Comparison of ENCODE assay signal across 21 cellular contexts in the genomic region with DNA sequence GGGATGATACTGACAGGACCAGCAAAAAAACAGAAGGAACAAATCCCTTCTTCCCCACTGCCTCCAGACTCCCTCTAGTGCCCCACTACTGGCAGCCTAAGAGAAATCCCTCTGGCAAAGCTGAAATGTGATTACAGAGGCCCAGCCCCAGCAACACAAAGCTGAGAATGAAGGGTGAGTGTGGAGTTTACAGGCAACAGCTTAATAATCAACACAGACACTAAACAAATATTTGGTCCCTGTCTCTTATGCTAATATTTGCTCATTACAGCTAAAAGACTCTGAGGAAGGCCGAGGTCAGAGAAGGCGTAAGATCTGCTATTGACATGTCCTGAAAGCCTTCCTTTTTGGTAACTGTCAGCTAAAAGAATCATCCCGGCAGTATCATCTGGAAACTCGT.
DNase-seq lines count a peak whose midpoint lies in the region; ATAC-seq and TF ChIP-seq lines count a peak whose summit lies in the region.
"Had no signal": no experiment of that assay in that cellular context is flagged by ENCODE, and none has a peak within 500 bp of the region (broad histone marks: within the 10 kb centered on the region; RNA-seq: fewer than 3 reads in every experiment).

No MANE protein-coding gene starts in this region.

- no peaks in the 10 kb centered on the region for H3K36me3 ChIP-seq in IMR-90 (ENCODE audit: control insufficient read depth, insufficient read depth, low read length)
- no peaks in the 10 kb centered on the region for H3K36me3 ChIP-seq in endodermal cell (ENCODE audit: control insufficient read depth, insufficient read depth, low read length)
- no peaks in the 10 kb centered on the region for H3K36me3 ChIP-seq in mesenchymal stem cell (ENCODE audit: control insufficient read depth in 1 of 2, insufficient read depth in 2 of 2, low read depth in 1 of 2, low read length in 2 of 2)
- H3K36me3 ChIP-seq: esophagus squamous epithelium, sigmoid colon, tibial nerve, WERI-Rb-1 had no signal

- CTCF ChIA-PET in IMR-90 (lab: Yijun Ruan, JAX) = no interaction called here

- no peak for TF ChIP-seq RAD21 in IMR-90 (IDR thresholded peaks at IDR 0.05; ENCODE audit: low read length)

- peak overlapping the region; percentile 66; the same call in 2 of the 3 replicates for H2BK15ac ChIP-seq in IMR-90 (ENCODE audit: low read depth, low read length)
- no peak overlapping the region for H2BK15ac ChIP-seq in mesenchymal stem cell (ENCODE audit: low read depth, poor library complexity, severe bottlenecking)

- H3K23ac ChIP-seq in IMR-90 (ENCODE audit: low read depth, low read length) = no peak overlapping the region
- no peak overlapping the region for H3K23ac ChIP-seq in mesenchymal stem cell (ENCODE audit: low read length in 2 of 2)

- no peak for TF ChIP-seq CTCF in IMR-90 (conservative IDR thresholded peaks at IDR 0.05; ENCODE audit: low read depth, low read length)
- TF ChIP-seq CTCF in endodermal cell (conservative IDR thresholded peaks at IDR 0.05) = peak; percentile 39

- H3K4me1 Mint-ChIP-seq in endodermal cell = peaks cover 5% of the 10 kb centered on the region
- H3K4me1 Mint-ChIP-seq: naive B cell had no signal

- no peak overlapping the region for H2AFZ ChIP-seq in IMR-90 (replicated peaks; ENCODE audit: low read length, poor library complexity)
- no peak overlapping the region for H2AFZ ChIP-seq in mesenchymal stem cell (ENCODE audit: low read depth, low read length)

- TF ChIP-seq POLR2A in IMR-90 (IDR thresholded peaks at IDR 0.05; ENCODE audit: low read depth, low read length) = no peak

- H4K91ac ChIP-seq in IMR-90 (ENCODE audit: insufficient read depth, low read depth, low read length) (peak overlapping the region; percentile 66), mesenchymal stem cell (ENCODE audit: low read length) (peak overlapping the region; percentile 29)

- H3K14ac ChIP-seq in IMR-90 (replicated peaks; ENCODE audit: low read depth, low read length) (0 out of 2 replicates have a peak overlapping the region, but pooled peaks have one; percentile 16), mesenchymal stem cell (ENCODE audit: low read length in 2 of 2) (no peak overlapping the region)

- no peak overlapping the region for H2BK5ac ChIP-seq in IMR-90 (ENCODE audit: low read depth, low read length, poor library complexity, severe bottlenecking)
- no peak overlapping the region for H2BK5ac ChIP-seq in mesenchymal stem cell (ENCODE audit: low read depth, low read length, poor library complexity, severe bottlenecking)

- intact Hi-C loops in IMR-90 (cut with micrococcal nuclease) = no loop called here

- no peak overlapping the region for H3K9ac ChIP-seq in IMR-90 (ENCODE audit: low read depth, low read length)
- no peak overlapping the region for H3K9ac ChIP-seq in endodermal cell (ENCODE audit: extremely low read depth, low read length, poor library complexity, severe bottlenecking)
- no peak overlapping the region for H3K9ac ChIP-seq in mesenchymal stem cell (ENCODE audit: low read length)

- no peak overlapping the region for H4K5ac ChIP-seq in IMR-90 (ENCODE audit: low read depth, low read length)

- H3K9me3 Mint-ChIP-seq in endodermal cell = peaks cover 16% of the 10 kb centered on the region
- H3K9me3 Mint-ChIP-seq: activated CD4-positive, alpha-beta memory T cell treated with anti-CD3 and anti-CD28 coated beads for 36 hours had no signal

- ATAC-seq in IMR-90 (ENCODE audit: low read depth) (no peak), GM21367 (IDR thresholded peaks at IDR 0.05; ENCODE audit: unreplicated experiment) (no peak), HG03135 (IDR thresholded peaks at IDR 0.05; ENCODE audit: unreplicated experiment) (no peak)

- H3K4ac ChIP-seq in IMR-90 (ENCODE audit: low read depth, low read length) (0 out of 2 replicates have a peak overlapping the region, but pooled peaks have one; percentile 9), mesenchymal stem cell (ENCODE audit: low read depth in 1 of 2, low read length in 2 of 2) (peak overlapping the region in 1 of 2 experiments; percentile 27)

- H2BK12ac ChIP-seq in mesenchymal stem cell (ENCODE audit: low read length in 2 of 2) = peak overlapping the region in 1 of 2 experiments; percentile 59

- no peaks in the 10 kb centered on the region for H3K79me1 ChIP-seq in IMR-90 (ENCODE audit: low read depth in 1 of 2, low read length in 2 of 2)
- H3K79me1 ChIP-seq in mesenchymal stem cell (replicated peaks; ENCODE audit: low read length, poor library complexity, severe bottlenecking) = no peaks in the 10 kb centered on the region

- H2BK120ac ChIP-seq in IMR-90 (ENCODE audit: low read depth, low read length) (peak overlapping the region; percentile 52), mesenchymal stem cell (ENCODE audit: low read depth, low read length) (no peak overlapping the region)

- no peaks in the 10 kb centered on the region for H3K36me3 Mint-ChIP-seq in endodermal cell (ENCODE audit: low read depth)
- H3K36me3 Mint-ChIP-seq: activated CD4-positive, alpha-beta memory T cell treated with anti-CD3 and anti-CD28 coated beads for 36 hours; naive B cell had no signal

- no peaks in the 10 kb centered on the region for H3K27me3 Mint-ChIP-seq in endodermal cell (ENCODE audit: insufficient read depth)

- no peak overlapping the region for H3K56ac ChIP-seq in IMR-90 (ENCODE audit: extremely low read depth, insufficient read depth, low read length)

- H4K8ac ChIP-seq in IMR-90 (ENCODE audit: low read depth in 2 of 2, low read length in 2 of 2) = peak overlapping the region in 1 of 2 experiments; percentile 38; a peak in 1 of 4 replicates
- no peak overlapping the region for H4K8ac ChIP-seq in mesenchymal stem cell (ENCODE audit: low read length)

- H3K4me2 ChIP-seq in IMR-90 (ENCODE audit: low read depth, low read length) = no peak overlapping the region
- H3K4me2 ChIP-seq in mesenchymal stem cell (ENCODE audit: low read length, poor library complexity, severe bottlenecking) = no peak overlapping the region

- H3K4me3 Mint-ChIP-seq in endodermal cell = no peak overlapping the region
- H3K4me3 Mint-ChIP-seq: activated CD4-positive, alpha-beta memory T cell treated with anti-CD3 and anti-CD28 coated beads for 36 hours; naive B cell had no signal

- H3K27me3 ChIP-seq in IMR-90 (ENCODE audit: control insufficient read depth, insufficient read depth, low read length) (no peaks in the 10 kb centered on the region), endodermal cell (ENCODE audit: control insufficient read depth, insufficient read depth, low read length, poor library complexity, severe bottlenecking) (no peaks in the 10 kb centered on the region), mesenchymal stem cell (ENCODE audit: control insufficient read depth in 1 of 2, insufficient read depth in 1 of 2, low read length in 2 of 2) (no peaks in the 10 kb centered on the region)
- H3K27me3 ChIP-seq: esophagus squamous epithelium, sigmoid colon, tibial nerve had no signal

- H2BK20ac ChIP-seq in IMR-90 (ENCODE audit: low read depth, low read length) = peak overlapping the region; percentile 67; the same call in 1 of the 2 replicates

- H4K20me1 ChIP-seq in IMR-90 (ENCODE audit: insufficient read depth, low read length) = no peaks in the 10 kb centered on the region

- H3K9me3 ChIP-seq in IMR-90 (ENCODE audit: control insufficient read depth, insufficient read depth, low read length) = no peaks in the 10 kb centered on the region
- peaks cover 19% of the 10 kb centered on the region for H3K9me3 ChIP-seq in endodermal cell (ENCODE audit: control insufficient read depth, low read length)
- H3K9me3 ChIP-seq in mesenchymal stem cell (ENCODE audit: control insufficient read depth, low read length) = no peaks in the 10 kb centered on the region
- H3K9me3 ChIP-seq: esophagus squamous epithelium, sigmoid colon had no signal

- no peak overlapping the region for H2AK9ac ChIP-seq in IMR-90 (replicated peaks; ENCODE audit: low read depth, low read length, poor library complexity)

- BruUV-seq in IMR-90 (replicated peaks; lab: Mats Ljungman, UMichigan) = no TSS peak

- H3K4me3 ChIP-seq in IMR-90 (ENCODE audit: insufficient read depth, low read depth, low read length) (no peak overlapping the region), endodermal cell (ENCODE audit: low read length) (no peak overlapping the region), mesenchymal stem cell (ENCODE audit: insufficient read depth in 1 of 2, low read depth in 1 of 2, low read length in 2 of 2) (no peak overlapping the region)
- H3K4me3 ChIP-seq: esophagus squamous epithelium, sigmoid colon, tibial nerve had no signal

- peak overlapping the region; percentile 21; the same call in 1 of the 2 replicates for H2AK5ac ChIP-seq in IMR-90 (ENCODE audit: low read depth, low read length)
- H2AK5ac ChIP-seq in mesenchymal stem cell (ENCODE audit: low read length, severe bottlenecking) = peak overlapping the region; percentile 28

- peaks cover 16% of the 10 kb centered on the region for H3K9me1 ChIP-seq in IMR-90 (ENCODE audit: insufficient read depth, low read length)

- WGBS in IMR-90 (ENCODE audit: extremely low coverage in 2 of 2, insufficient read length in 1 of 2), 2 experiments = 83% methylated on average over 3 of the region's 4 CpGs; no CpG with 5 or more reads in 1 of the 2 experiments
- 80 to 90% methylated on average over 4 of the region's 4 CpGs for WGBS in endodermal cell (ENCODE audit: insufficient coverage in 1 of 2, insufficient read length in 1 of 2), 2 experiments
- WGBS in mesenchymal stem cell = over 99% methylated on average over 4 of the region's 4 CpGs

- in situ Hi-C loops in IMR-90 (cut with MboI; ENCODE audit: low sequenced_read_pairs) = no loop called here

- dilution Hi-C loops in IMR-90 (cut with HindIII; ENCODE audit: low sequenced_read_pairs, unreplicated experiment) = no loop called here

- H3K27ac ChIP-seq in IMR-90 (ENCODE audit: insufficient read depth, low read length) (no peak overlapping the region), endodermal cell (ENCODE audit: low read depth, low read length) (no peak overlapping the region), mesenchymal stem cell (ENCODE audit: low read length, poor library complexity, severe bottlenecking) (no peak overlapping the region)
- H3K27ac ChIP-seq: WERI-Rb-1 had no signal

- H3K4me1 ChIP-seq in IMR-90 (ENCODE audit: control insufficient read depth, insufficient read depth, low read length) = peaks cover 16% of the 10 kb centered on the region
- no peaks in the 10 kb centered on the region for H3K4me1 ChIP-seq in endodermal cell (ENCODE audit: control insufficient read depth, insufficient read depth, low read length)
- peaks cover 9% of the 10 kb centered on the region for H3K4me1 ChIP-seq in mesenchymal stem cell (ENCODE audit: control insufficient read depth, insufficient read depth, low read depth, low read length)

- H3K18ac ChIP-seq in IMR-90 (ENCODE audit: low read depth, low read length) (no peak overlapping the region), mesenchymal stem cell (ENCODE audit: low read depth in 1 of 2, low read length in 2 of 2) (peak overlapping the region in 1 of 2 experiments; percentile 35)

- POLR2A ChIA-PET in IMR-90 (lab: Charles Lee; ENCODE audit: unreplicated experiment) = no interaction called here

- peak; percentile 89 for DNase-seq in DMS53 (lab: John Stamatoyannopoulos, UW)
- no peak for DNase-seq in IMR-90
- peak; percentile 48 for DNase-seq in endodermal cell
- DNase-seq in mesenchymal stem cell = no peak
- DNase-seq in UCSD-AML1 (lab: John Stamatoyannopoulos, UW; ENCODE audit: unreplicated experiment) = no peak
- DNase-seq in T-helper 2 cell = no peak
- DNase-seq: activated CD4-positive, alpha-beta memory T cell treated with anti-CD3 and anti-CD28 coated beads for 36 hours; activated naive CD4-positive, alpha-beta T cell; AML-193; Calu3; effector CD4-positive, alpha-beta T cell; esophagus squamous epithelium; naive B cell; NCI-H1694; NCI-H345; sigmoid colon; stimulated activated naive CD4-positive, alpha-beta T cell treated with Interleukin-2 at 50 U/mL for 16 hours; WERI-Rb-1 had no signal

- no peak overlapping the region for H3K27ac Mint-ChIP-seq in endodermal cell
- H3K27ac Mint-ChIP-seq: activated CD4-positive, alpha-beta memory T cell treated with anti-CD3 and anti-CD28 coated beads for 36 hours; naive B cell had no signal

Comparison
In these comparisons a context has a peak if more than half of its experiments do, and no peak if none do; other contexts are left out.
1. DNase-seq: peak in DMS53 (single experiment) and endodermal cell (single experiment); none in IMR-90 (single experiment), mesenchymal stem cell (single experiment), UCSD-AML1 (single experiment) and T-helper 2 cell (0 of 5).